8 cellular contexts compared by ENCODE assay signal in the genomic region with DNA sequence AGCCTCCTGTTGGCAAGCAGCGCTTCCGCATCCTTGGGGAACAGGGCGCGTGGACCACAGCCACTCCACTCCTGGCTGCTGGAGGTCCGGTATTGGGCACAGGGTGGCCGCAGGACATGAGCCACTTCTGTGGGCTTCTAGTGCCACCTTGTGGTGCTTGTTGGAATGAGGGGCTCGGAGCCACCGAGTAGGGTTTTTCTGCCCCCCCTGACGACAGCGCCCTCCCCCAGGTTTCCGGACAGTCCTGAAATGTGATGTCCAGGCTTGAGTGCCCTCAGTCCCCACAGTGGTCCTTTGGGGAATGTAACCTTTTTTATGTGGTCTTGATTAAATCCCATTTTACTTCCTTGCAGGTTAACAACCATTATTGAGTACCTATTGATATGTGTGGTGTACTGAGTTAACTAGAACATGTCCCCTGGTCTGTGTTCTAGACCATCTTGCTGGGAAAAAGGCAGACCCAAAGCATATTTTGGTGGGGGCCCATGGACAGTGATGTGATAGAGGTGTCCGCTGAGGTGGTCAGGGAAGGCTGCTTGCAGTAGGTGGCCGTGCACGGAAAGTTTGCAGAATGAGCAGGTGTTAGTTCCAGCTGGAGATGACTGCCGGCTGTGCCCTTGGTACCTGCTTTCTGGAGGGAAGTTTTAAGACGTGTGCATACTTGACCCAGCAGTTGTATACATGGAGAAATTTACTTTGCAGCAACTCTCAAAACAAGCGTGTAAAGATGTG.
A peak's percentile ranks its signal among the peaks of the same experiment; 100 is the strongest.
DNase-seq lines count a peak whose midpoint lies in the region; ATAC-seq and TF ChIP-seq lines count a peak whose summit lies in the region.

No MANE protein-coding gene starts in this region.

- ATAC-seq in RWPE2 (ENCODE audit: low read depth) (peak; percentile 41), left cardiac atrium (peak; percentile 50 to 55), sciatic nerve (peak; percentile 79), GM18511 (IDR thresholded peaks at IDR 0.05; ENCODE audit: unreplicated experiment) (no peak)

- H3K27ac ChIP-seq in RWPE2 (ENCODE audit: poor library complexity, severe bottlenecking), result no peak overlapping the region

- intact Hi-C loops in left cardiac atrium (cut with DNase I), result loop anchor here in 1 of 2 donors (5.0 kb wide), 1 partner anchor 393 kb away; no protein-coding TSS in a partner anchor
- intact Hi-C loops in sciatic nerve (cut with DNase I), result loop anchor here (10.0 kb wide), 1 partner anchor 105 kb away; no protein-coding TSS in a partner anchor

- H3K36me3 ChIP-seq in RWPE2 (ENCODE audit: low read depth) (peaks cover 97% of the 10 kb centered on the region), adipocyte (ENCODE audit: control insufficient read depth, insufficient read depth, low read length, severe bottlenecking) (peaks cover 85% of the 10 kb centered on the region)

- no peak overlapping the region for H3K4me3 ChIP-seq in RWPE2 (ENCODE audit: severe bottlenecking)
- no peak overlapping the region for H3K4me3 ChIP-seq in adipocyte (ENCODE audit: low read length)

- H3K27me3 ChIP-seq in RWPE2 (ENCODE audit: insufficient read depth, poor library complexity, severe bottlenecking), result no peaks in the 10 kb centered on the region
- no peaks in the 10 kb centered on the region for H3K27me3 ChIP-seq in adipocyte (replicated peaks; ENCODE audit: control insufficient read depth, insufficient read depth, low read length)

- DNase-seq in AG09319 (ENCODE audit: extremely low read depth, low read depth), result no peak
- peak; percentile 80 for DNase-seq in RWPE2 (ENCODE audit: low spot score)
- peak; percentile 75 for DNase-seq in adipocyte (ENCODE audit: low read depth)
- peak; percentile 74 for DNase-seq in left cardiac atrium
- DNase-seq in sciatic nerve (ENCODE audit: low spot score), result peak; percentile 85
- no peak for DNase-seq in NOMO-1 (lab: John Stamatoyannopoulos, UW; ENCODE audit: unreplicated experiment in 2 of 2)

- TF ChIP-seq POLR2A in GM19193 (IDR thresholded peaks at IDR 0.05; ENCODE audit: extremely low read depth, insufficient read depth, insufficient read length), result peak; percentile 32

- peak overlapping the region; percentile 44 for H3K9ac ChIP-seq in adipocyte (ENCODE audit: low read length)

- TF ChIP-seq CTCF in AG09319 (IDR thresholded peaks at IDR 0.05; ENCODE audit: low read depth, low read length) (peak; percentile 74), RWPE2 (IDR thresholded peaks at IDR 0.05; ENCODE audit: poor library complexity, severe bottlenecking) (peak; percentile 99)

- no peaks in the 10 kb centered on the region for H3K9me3 ChIP-seq in RWPE2 (ENCODE audit: severe bottlenecking)
- no peaks in the 10 kb centered on the region for H3K9me3 ChIP-seq in adipocyte (ENCODE audit: control insufficient read depth, low read length)

- no peaks in the 10 kb centered on the region for H3K4me1 ChIP-seq in RWPE2 (ENCODE audit: insufficient read depth, poor library complexity, severe bottlenecking)
- peaks cover 43% of the 10 kb centered on the region for H3K4me1 ChIP-seq in adipocyte (ENCODE audit: control insufficient read depth, insufficient read depth, low read length)

Comparison
In these comparisons a context has a peak if more than half of its experiments do, and no peak if none do; other contexts are left out.
1. DNase-seq: peak in RWPE2 (single experiment), adipocyte (single experiment), left cardiac atrium (single experiment) and sciatic nerve (single experiment); none in AG09319 (single experiment) and NOMO-1 (0 of 2).